ENCODE assay signal across 1 cellular context in the genomic region with DNA sequence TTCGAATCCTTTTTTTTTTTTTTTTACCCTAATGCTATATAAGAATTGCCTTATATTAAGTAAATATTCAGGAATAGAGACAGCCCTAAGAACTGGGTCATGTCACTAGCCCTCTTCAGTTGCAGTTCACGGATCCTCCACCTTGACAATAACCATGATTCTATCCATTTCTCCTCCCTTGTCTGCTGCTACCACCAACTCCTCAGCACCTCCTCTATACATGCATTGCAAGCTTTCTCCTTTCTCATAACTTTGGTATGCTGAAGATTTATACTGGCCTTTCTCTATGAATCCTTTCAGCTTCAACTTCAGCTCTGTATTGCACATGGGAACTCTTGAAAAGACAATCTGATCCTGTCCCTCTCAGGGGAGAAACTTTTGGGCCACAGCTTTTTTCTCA.
TF ChIP-seq lines count a peak whose summit lies in the region.

No MANE protein-coding gene starts in this region.

TF ChIP-seq in GM23338, 12 proteins besides CTCF, POLR2A, EP300 and RAD21 (continued from another document):
- TF ChIP-seq, protein P1, sequence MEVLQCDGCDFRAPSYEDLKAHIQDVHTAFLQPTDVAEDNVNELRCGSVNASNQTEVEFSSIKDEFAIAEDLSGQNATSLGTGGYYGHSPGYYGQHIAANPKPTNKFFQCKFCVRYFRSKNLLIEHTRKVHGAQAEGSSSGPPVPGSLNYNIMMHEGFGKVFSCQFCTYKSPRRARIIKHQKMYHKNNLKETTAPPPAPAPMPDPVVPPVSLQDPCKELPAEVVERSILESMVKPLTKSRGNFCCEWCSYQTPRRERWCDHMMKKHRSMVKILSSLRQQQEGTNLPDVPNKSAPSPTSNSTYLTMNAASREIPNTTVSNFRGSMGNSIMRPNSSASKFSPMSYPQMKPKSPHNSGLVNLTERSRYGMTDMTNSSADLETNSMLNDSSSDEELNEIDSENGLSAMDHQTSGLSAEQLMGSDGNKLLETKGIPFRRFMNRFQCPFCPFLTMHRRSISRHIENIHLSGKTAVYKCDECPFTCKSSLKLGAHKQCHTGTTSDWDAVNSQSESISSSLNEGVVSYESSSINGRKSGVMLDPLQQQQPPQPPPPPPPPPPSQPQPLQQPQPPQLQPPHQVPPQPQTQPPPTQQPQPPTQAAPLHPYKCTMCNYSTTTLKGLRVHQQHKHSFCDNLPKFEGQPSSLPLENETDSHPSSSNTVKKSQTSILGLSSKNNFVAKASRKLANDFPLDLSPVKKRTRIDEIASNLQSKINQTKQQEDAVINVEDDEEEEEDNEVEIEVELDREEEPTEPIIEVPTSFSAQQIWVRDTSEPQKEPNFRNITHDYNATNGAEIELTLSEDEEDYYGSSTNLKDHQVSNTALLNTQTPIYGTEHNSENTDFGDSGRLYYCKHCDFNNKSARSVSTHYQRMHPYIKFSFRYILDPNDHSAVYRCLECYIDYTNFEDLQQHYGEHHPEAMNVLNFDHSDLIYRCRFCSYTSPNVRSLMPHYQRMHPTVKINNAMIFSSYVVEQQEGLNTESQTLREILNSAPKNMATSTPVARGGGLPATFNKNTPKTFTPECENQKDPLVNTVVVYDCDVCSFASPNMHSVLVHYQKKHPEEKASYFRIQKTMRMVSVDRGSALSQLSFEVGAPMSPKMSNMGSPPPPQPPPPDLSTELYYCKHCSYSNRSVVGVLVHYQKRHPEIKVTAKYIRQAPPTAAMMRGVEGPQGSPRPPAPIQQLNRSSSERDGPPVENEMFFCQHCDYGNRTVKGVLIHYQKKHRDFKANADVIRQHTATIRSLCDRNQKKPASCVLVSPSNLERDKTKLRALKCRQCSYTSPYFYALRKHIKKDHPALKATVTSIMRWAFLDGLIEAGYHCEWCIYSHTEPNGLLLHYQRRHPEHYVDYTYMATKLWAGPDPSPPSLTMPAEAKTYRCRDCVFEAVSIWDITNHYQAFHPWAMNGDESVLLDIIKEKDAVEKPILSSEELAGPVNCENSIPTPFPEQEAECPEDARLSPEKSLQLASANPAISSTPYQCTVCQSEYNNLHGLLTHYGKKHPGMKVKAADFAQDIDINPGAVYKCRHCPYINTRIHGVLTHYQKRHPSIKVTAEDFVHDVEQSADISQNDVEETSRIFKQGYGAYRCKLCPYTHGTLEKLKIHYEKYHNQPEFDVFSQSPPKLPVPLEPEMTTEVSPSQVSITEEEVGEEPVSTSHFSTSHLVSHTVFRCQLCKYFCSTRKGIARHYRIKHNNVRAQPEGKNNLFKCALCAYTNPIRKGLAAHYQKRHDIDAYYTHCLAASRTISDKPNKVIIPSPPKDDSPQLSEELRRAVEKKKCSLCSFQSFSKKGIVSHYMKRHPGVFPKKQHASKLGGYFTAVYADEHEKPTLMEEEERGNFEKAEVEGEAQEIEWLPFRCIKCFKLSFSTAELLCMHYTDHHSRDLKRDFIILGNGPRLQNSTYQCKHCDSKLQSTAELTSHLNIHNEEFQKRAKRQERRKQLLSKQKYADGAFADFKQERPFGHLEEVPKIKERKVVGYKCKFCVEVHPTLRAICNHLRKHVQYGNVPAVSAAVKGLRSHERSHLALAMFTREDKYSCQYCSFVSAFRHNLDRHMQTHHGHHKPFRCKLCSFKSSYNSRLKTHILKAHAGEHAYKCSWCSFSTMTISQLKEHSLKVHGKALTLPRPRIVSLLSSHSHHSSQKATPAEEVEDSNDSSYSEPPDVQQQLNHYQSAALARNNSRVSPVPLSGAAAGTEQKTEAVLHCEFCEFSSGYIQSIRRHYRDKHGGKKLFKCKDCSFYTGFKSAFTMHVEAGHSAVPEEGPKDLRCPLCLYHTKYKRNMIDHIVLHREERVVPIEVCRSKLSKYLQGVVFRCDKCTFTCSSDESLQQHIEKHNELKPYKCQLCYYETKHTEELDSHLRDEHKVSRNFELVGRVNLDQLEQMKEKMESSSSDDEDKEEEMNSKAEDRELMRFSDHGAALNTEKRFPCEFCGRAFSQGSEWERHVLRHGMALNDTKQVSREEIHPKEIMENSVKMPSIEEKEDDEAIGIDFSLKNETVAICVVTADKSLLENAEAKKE (CRISPR knock-in tag; IDR thresholded peaks at IDR 0.05) = no peak
- TF ChIP-seq STAT1 (IDR thresholded peaks at IDR 0.05; ENCODE audit: unreplicated experiment) (no peak), EZH2phosphoT487 (IDR thresholded peaks at IDR 0.05; ENCODE audit: unreplicated experiment) (no peak), POLR2AphosphoS5 (IDR thresholded peaks at IDR 0.05; ENCODE audit: low read depth) (no peak), EZH2 (IDR thresholded peaks at IDR 0.05; ENCODE audit: low read depth, unreplicated experiment) (no peak), ZNF114 (CRISPR knock-in tag; IDR thresholded peaks at IDR 0.05) (no peak), ZNF331 (CRISPR knock-in tag; IDR thresholded peaks at IDR 0.05; ENCODE audit: low read depth) (no peak)
- TF ChIP-seq, protein P2, sequence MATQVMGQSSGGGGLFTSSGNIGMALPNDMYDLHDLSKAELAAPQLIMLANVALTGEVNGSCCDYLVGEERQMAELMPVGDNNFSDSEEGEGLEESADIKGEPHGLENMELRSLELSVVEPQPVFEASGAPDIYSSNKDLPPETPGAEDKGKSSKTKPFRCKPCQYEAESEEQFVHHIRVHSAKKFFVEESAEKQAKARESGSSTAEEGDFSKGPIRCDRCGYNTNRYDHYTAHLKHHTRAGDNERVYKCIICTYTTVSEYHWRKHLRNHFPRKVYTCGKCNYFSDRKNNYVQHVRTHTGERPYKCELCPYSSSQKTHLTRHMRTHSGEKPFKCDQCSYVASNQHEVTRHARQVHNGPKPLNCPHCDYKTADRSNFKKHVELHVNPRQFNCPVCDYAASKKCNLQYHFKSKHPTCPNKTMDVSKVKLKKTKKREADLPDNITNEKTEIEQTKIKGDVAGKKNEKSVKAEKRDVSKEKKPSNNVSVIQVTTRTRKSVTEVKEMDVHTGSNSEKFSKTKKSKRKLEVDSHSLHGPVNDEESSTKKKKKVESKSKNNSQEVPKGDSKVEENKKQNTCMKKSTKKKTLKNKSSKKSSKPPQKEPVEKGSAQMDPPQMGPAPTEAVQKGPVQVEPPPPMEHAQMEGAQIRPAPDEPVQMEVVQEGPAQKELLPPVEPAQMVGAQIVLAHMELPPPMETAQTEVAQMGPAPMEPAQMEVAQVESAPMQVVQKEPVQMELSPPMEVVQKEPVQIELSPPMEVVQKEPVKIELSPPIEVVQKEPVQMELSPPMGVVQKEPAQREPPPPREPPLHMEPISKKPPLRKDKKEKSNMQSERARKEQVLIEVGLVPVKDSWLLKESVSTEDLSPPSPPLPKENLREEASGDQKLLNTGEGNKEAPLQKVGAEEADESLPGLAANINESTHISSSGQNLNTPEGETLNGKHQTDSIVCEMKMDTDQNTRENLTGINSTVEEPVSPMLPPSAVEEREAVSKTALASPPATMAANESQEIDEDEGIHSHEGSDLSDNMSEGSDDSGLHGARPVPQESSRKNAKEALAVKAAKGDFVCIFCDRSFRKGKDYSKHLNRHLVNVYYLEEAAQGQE (IDR thresholded peaks at IDR 0.05; ENCODE audit: unreplicated experiment) = no peak
